28 cellular contexts compared by ENCODE assay signal in genomic region chr6:37551446-37551845, GRCh38.
"Had no signal": no experiment of that assay in that cellular context is flagged by ENCODE, and none has a peak within 500 bp of the region (broad histone marks: within the 10 kb centered on the region; RNA-seq: fewer than 3 reads in every experiment).

No MANE protein-coding gene starts in this region.

- H3K27me3 Mint-ChIP-seq: effector memory CD8-positive, alpha-beta T cell; naive B cell had no signal

- H3K27ac ChIP-seq: body of pancreas, coronary artery, gastroesophageal sphincter, ovary, skin epidermis, suprapubic skin, tibial artery had no signal

- ATAC-seq: activated naive CD4-positive, alpha-beta T cell treated with anti-CD3 and anti-CD28 coated beads, Interleukin-2, amount 50 U/mL, for 72 hours; activated T-cell treated with anti-CD3 and anti-CD28 coated beads, Interleukin-2, amount 50 U/mL, for 72 hours; body of pancreas; effector memory CD8-positive, alpha-beta T cell; gastroesophageal sphincter; left colon; sciatic nerve; stimulated activated effector memory CD8-positive, alpha-beta T cell treated with anti-CD3 and anti-CD28 coated beads, Interleukin-12 subunit alpha, Interleukin-12 subunit beta, amount 100 ng/mL, for 72 hours had no signal

- H3K4me3 Mint-ChIP-seq: activated T-cell treated with anti-CD3 and anti-CD28 coated beads, Interleukin-2, amount 50 U/mL, for 72 hours; effector memory CD8-positive, alpha-beta T cell; naive B cell; nephron progenitor cell; stimulated activated effector memory CD8-positive, alpha-beta T cell treated with anti-CD3 and anti-CD28 coated beads, Interleukin-12 subunit alpha, Interleukin-12 subunit beta, amount 100 ng/mL, for 72 hours had no signal

- H3K27me3 ChIP-seq: body of pancreas, ovary had no signal

- H3K4me3 ChIP-seq: body of pancreas, coronary artery, gastroesophageal sphincter, ovary, skin epidermis, suprapubic skin, tibial artery had no signal

- H3K27ac Mint-ChIP-seq: activated naive CD4-positive, alpha-beta T cell treated with anti-CD3 and anti-CD28 coated beads, Interleukin-2, amount 50 U/mL, for 72 hours; activated T-cell treated with anti-CD3 and anti-CD28 coated beads, Interleukin-2, amount 50 U/mL, for 72 hours; effector memory CD8-positive, alpha-beta T cell; nephron progenitor cell; progenitor cell of endocrine pancreas; stimulated activated effector memory CD8-positive, alpha-beta T cell treated with anti-CD3 and anti-CD28 coated beads, Interleukin-12 subunit alpha, Interleukin-12 subunit beta, amount 100 ng/mL, for 72 hours had no signal

- FAIRE-seq: kidney had no signal

- H3K36me3 Mint-ChIP-seq: activated naive CD4-positive, alpha-beta T cell treated with anti-CD3 and anti-CD28 coated beads, Interleukin-2, amount 50 U/mL, for 72 hours; naive B cell; stimulated activated effector memory CD8-positive, alpha-beta T cell treated with anti-CD3 and anti-CD28 coated beads, Interleukin-12 subunit alpha, Interleukin-12 subunit beta, amount 100 ng/mL, for 72 hours had no signal

- H3K9me3 ChIP-seq: body of pancreas, gastroesophageal sphincter, ovary, suprapubic skin, tibial artery had no signal

- DNase-seq: activated CD4-positive, alpha-beta T cell treated with anti-CD3 and anti-CD28 coated beads for 4 hours; activated CD4-positive, alpha-beta T cell treated with anti-CD3 and anti-CD28 coated beads, Interleukin-2, amount 50 U/mL, for 4 hours; activated CD4-positive, CD25-positive, alpha-beta regulatory T cell; activated naive CD4-positive, alpha-beta T cell; activated T-cell treated with anti-CD3 and anti-CD28 coated beads for 4 hours; activated T-cell treated with anti-CD3 and anti-CD28 coated beads, Interleukin-2, amount 50 U/mL, for 72 hours; anterior cingulate cortex; body of pancreas; effector memory CD8-positive, alpha-beta T cell; erythroblast; hippocampal formation; kidney; left colon; mammary epithelial cell; naive B cell; nephron progenitor cell; stimulated activated CD4-positive, alpha-beta T cell treated with anti-CD3 and anti-CD28 coated beads, Interleukin-4, amount 100 ng/mL, for 24 hours; T-helper 2 cell; tibial artery had no signal

- H3K9me3 Mint-ChIP-seq: activated naive CD4-positive, alpha-beta T cell treated with anti-CD3 and anti-CD28 coated beads, Interleukin-2, amount 50 U/mL, for 72 hours; activated T-cell treated with anti-CD3 and anti-CD28 coated beads, Interleukin-2, amount 50 U/mL, for 72 hours; effector memory CD8-positive, alpha-beta T cell; naive B cell; nephron progenitor cell; stimulated activated effector memory CD8-positive, alpha-beta T cell treated with anti-CD3 and anti-CD28 coated beads, Interleukin-12 subunit alpha, Interleukin-12 subunit beta, amount 100 ng/mL, for 72 hours had no signal

- H3K4me1 ChIP-seq: body of pancreas had no signal
